8 cellular contexts compared by ENCODE assay signal in genomic region chr4:75630174-75630931, GRCh38. TPM values are rescaled to one million over a fixed set of nuclear protein-coding genes. Genes with fewer than 3 reads are reported as not detected.
DNase-seq lines count a peak whose midpoint lies in the region; ATAC-seq and TF ChIP-seq lines count a peak whose summit lies in the region.

TSS of gene CDKL2 (minus strand) at chr4:75630528. CDS start at chr4:75625988, 4,540 bp downstream.

- peak within 1 kb of the TSS; percentile 43 for H3K27ac Mint-ChIP-seq in activated CD4-positive, alpha-beta T cell treated with anti-CD3 and anti-CD28 coated beads, Interleukin-2, amount 10 ng/mL, durations not matched to agents 24 days and 14 days

- peak; percentile 100 for ATAC-seq in HG02610 (IDR thresholded peaks at IDR 0.05; ENCODE audit: unreplicated experiment)

- peak within 1 kb of the TSS; percentile 84 for H3K4me3 Mint-ChIP-seq in activated CD4-positive, alpha-beta T cell treated with anti-CD3 and anti-CD28 coated beads, Interleukin-2, amount 10 ng/mL, durations not matched to agents 24 days and 14 days

- no peak within 1 kb of the TSS for H3K27ac ChIP-seq in coronary artery

- DNase-seq in GM10266 (ENCODE audit: extremely low spot score) (peak; percentile 89), NCI-H2081 (lab: John Stamatoyannopoulos, UW) (peak; percentile 77 to 87), coronary artery (ENCODE audit: low spot score) (peak; percentile 80), left kidney (ENCODE audit: low read depth, low spot score) (peak; percentile 95), SW 1271 (lab: John Stamatoyannopoulos, UW) (no peak)
- peak; percentile 97 for DNase-seq in activated CD4-positive, alpha-beta T cell treated with anti-CD3 and anti-CD28 coated beads, Interleukin-2, amount 10 ng/mL, durations not matched to agents 24 days and 14 days
- DNase-seq in stimulated activated CD4-positive, alpha-beta T cell treated with anti-CD3 and anti-CD28 coated beads, Interleukin-1b, Interleukin-23, amount 100 ng/mL, for 24 hours (ENCODE audit: low read depth in 4 of 4, low spot score in 1 of 4) = peak; percentile 76 to 87 (median 84)

- no peaks in the 10 kb centered on the region for H3K36me3 Mint-ChIP-seq in activated CD4-positive, alpha-beta T cell treated with anti-CD3 and anti-CD28 coated beads, Interleukin-2, amount 10 ng/mL, durations not matched to agents 24 days and 14 days (ENCODE audit: low read depth)

- intact Hi-C loops in activated CD4-positive, alpha-beta T cell treated with anti-CD3 and anti-CD28 coated beads, Interleukin-2, amount 10 ng/mL, durations not matched to agents 24 days and 14 days (cut with micrococcal nuclease) = loop anchor here (1.0 to 5.0 kb wide), 4 partner anchors 25 to 94 kb away; partner anchors contain the start of genes G3BP2 and USO1

- H3K27me3 Mint-ChIP-seq in activated CD4-positive, alpha-beta T cell treated with anti-CD3 and anti-CD28 coated beads, Interleukin-2, amount 10 ng/mL, durations not matched to agents 24 days and 14 days = peaks cover 4% of the 10 kb centered on the region

- H3K4me1 Mint-ChIP-seq in activated CD4-positive, alpha-beta T cell treated with anti-CD3 and anti-CD28 coated beads, Interleukin-2, amount 10 ng/mL, durations not matched to agents 24 days and 14 days = peaks cover 16% of the 10 kb centered on the region

- no peak for TF ChIP-seq CTCF in GM10266 (IDR thresholded peaks at IDR 0.05; ENCODE audit: control insufficient read depth, insufficient read depth, low read depth, missing control alignments)
- TF ChIP-seq CTCF in coronary artery (IDR thresholded peaks at IDR 0.05) = no peak

- peak within 1 kb of the TSS; percentile 76 for H3K4me3 ChIP-seq in coronary artery

- H3K9me3 Mint-ChIP-seq in activated CD4-positive, alpha-beta T cell treated with anti-CD3 and anti-CD28 coated beads, Interleukin-2, amount 10 ng/mL, durations not matched to agents 24 days and 14 days = no peaks in the 10 kb centered on the region

RNA-seq across cellular contexts. Expression of gene CDKL2, which starts in this region (rescaled TPM):
- 0.36 TPM in 1 of 2 replicates, not detected in the other for total RNA-seq in activated CD4-positive, alpha-beta T cell treated with anti-CD3 and anti-CD28 coated beads, Interleukin-2, amount 10 ng/mL, durations not matched to agents 24 days and 14 days

Comparison
In these comparisons a context has a peak if more than half of its experiments do, and no peak if none do; other contexts are left out.
1. Peak in DNase-seq in activated CD4-positive, alpha-beta T cell treated with anti-CD3 and anti-CD28 coated beads, Interleukin-2, amount 10 ng/mL, durations not matched to agents 24 days and 14 days; RNA of the gene not detected or under 1 TPM.
2. DNase-seq: peak in GM10266 (single experiment), NCI-H2081 (2 of 2), coronary artery (single experiment), left kidney (single experiment) and stimulated activated CD4-positive, alpha-beta T cell treated with anti-CD3 and anti-CD28 coated beads, Interleukin-1b, Interleukin-23, amount 100 ng/mL, for 24 hours (4 of 4); none in SW 1271 (0 of 2).